ENCODE assay signal across 9 cellular contexts in genomic region chr19:39474139-39474620, GRCh38. TPM values are rescaled to one million over a fixed set of nuclear protein-coding genes. Genes with fewer than 3 reads are reported as not detected.
DNase-seq lines count a peak whose midpoint lies in the region; ATAC-seq and TF ChIP-seq lines count a peak whose summit lies in the region.
"Had no signal": no experiment of that assay in that cellular context is flagged by ENCODE, and none has a peak within 500 bp of the region (broad histone marks: within the 10 kb centered on the region; RNA-seq: fewer than 3 reads in every experiment).

No MANE protein-coding gene starts in this region.

- peak in 1 of 2 donors; percentile 68 for TF ChIP-seq RAD21 in liver (IDR thresholded peaks at IDR 0.05)

- H3K9ac ChIP-seq in liver (ENCODE audit: low read depth in 1 of 2, low read length in 2 of 2): no peak overlapping the region

- H3K27me3 ChIP-seq in liver (ENCODE audit: control insufficient read depth in 4 of 4, insufficient read depth in 4 of 4, low read length in 3 of 4): no peaks in the 10 kb centered on the region

- no peak for ATAC-seq in HG03045 (IDR thresholded peaks at IDR 0.05; ENCODE audit: unreplicated experiment)

- H3K27ac ChIP-seq in liver (ENCODE audit: low read depth in 1 of 2, low read length in 2 of 2): no peak overlapping the region

- DNase-seq in EL (peak; percentile 21), NCI-H146 (lab: John Stamatoyannopoulos, UW) (peak; percentile 59), cardiac fibroblast (ENCODE audit: low read depth in 2 of 2) (peak; percentile 31 to 47), SW 1271 (lab: John Stamatoyannopoulos, UW) (no peak)
- peak; percentile 60 to 65 for DNase-seq in activated CD4-positive, alpha-beta T cell treated with anti-CD3 and anti-CD28 coated beads for 24 hours (ENCODE audit: low read depth in 2 of 2)
- peak; percentile 58 for DNase-seq in stimulated activated CD8-positive, alpha-beta memory T cell treated with anti-CD3 and anti-CD28 coated beads, Interleukin-15, amount 100 ng/mL, for 1 hour (ENCODE audit: low read depth)

- H3K4me3 ChIP-seq in cardiac fibroblast (replicated peaks in 1 of 2; ENCODE audit: low read depth in 2 of 2, low read length in 2 of 2) (no peak overlapping the region), liver (ENCODE audit: low read depth in 1 of 3, low read length in 3 of 3) (no peak overlapping the region)

- peaks cover 25 to 71% (median 50%) of the 10 kb centered on the region in 4 donors for H3K36me3 ChIP-seq in liver (ENCODE audit: control insufficient read depth in 4 of 4, insufficient read depth in 3 of 4, low read depth in 1 of 4, low read length in 3 of 4)

- TF ChIP-seq CTCF in cardiac fibroblast (IDR thresholded peaks at IDR 0.05; ENCODE audit: low read depth, low read length) (peak; percentile 87), liver (IDR thresholded peaks at IDR 0.05; ENCODE audit: low read depth, low read length, missing input control) (peak; percentile 57)

- no peaks in the 10 kb centered on the region for H3K9me3 ChIP-seq in liver (ENCODE audit: control insufficient read depth in 4 of 4, low read length in 3 of 4)

- H3K4me1 ChIP-seq in liver (ENCODE audit: control insufficient read depth in 4 of 4, insufficient read depth in 4 of 4, low read length in 3 of 4): no peaks in the 10 kb centered on the region

- WGBS in liver: 66% methylated on average over 9 of the region's 9 CpGs

TF ChIP-seq in liver, 16 proteins besides CTCF, POLR2A, EP300 and RAD21:
- no peak for TF ChIP-seq FOXA1 (IDR thresholded peaks at IDR 0.05)
- TF ChIP-seq HNF4G (IDR thresholded peaks at IDR 0.05): no peak
- no peak for TF ChIP-seq RXRA (IDR thresholded peaks at IDR 0.05)
- no peak for TF ChIP-seq ZBTB33 (IDR thresholded peaks at IDR 0.05)
- TF ChIP-seq GABPA (IDR thresholded peaks at IDR 0.05 in 1 of 2, conservative IDR thresholded peaks at IDR 0.05 in 1 of 2): no peak
- no peak for TF ChIP-seq FOXA2 (IDR thresholded peaks at IDR 0.05)
- TF ChIP-seq, protein P1, sequence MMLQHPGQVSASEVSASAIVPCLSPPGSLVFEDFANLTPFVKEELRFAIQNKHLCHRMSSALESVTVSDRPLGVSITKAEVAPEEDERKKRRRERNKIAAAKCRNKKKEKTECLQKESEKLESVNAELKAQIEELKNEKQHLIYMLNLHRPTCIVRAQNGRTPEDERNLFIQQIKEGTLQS (IDR thresholded peaks at IDR 0.05): no peak
- TF ChIP-seq, protein P2, sequence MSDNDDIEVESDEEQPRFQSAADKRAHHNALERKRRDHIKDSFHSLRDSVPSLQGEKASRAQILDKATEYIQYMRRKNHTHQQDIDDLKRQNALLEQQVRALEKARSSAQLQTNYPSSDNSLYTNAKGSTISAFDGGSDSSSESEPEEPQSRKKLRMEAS (IDR thresholded peaks at IDR 0.05): no peak
- no peak for TF ChIP-seq YY1 (IDR thresholded peaks at IDR 0.05)
- TF ChIP-seq REST (IDR thresholded peaks at IDR 0.05): no peak
- TF ChIP-seq SP1 (IDR thresholded peaks at IDR 0.05): no peak
- no peak for TF ChIP-seq HNF4A (conservative IDR thresholded peaks at IDR 0.05)
- no peak for TF ChIP-seq NR2F2 (IDR thresholded peaks at IDR 0.05)
- TF ChIP-seq EGR1 (IDR thresholded peaks at IDR 0.05; ENCODE audit: low read depth in 2 of 2): no peak
- no peak for TF ChIP-seq TAF1 (conservative IDR thresholded peaks at IDR 0.05)

RNA-seq across cellular contexts. Expression of gene TIMM50, which starts 6.5 kb away (rescaled TPM):
- 10 to 100 TPM; 24.3 to 28.9 TPM for total RNA-seq in liver
- 10 to 100 TPM; 32.1 to 39.9 TPM for polyA plus RNA-seq in liver

RNA-seq across cellular contexts. Expression of gene DLL3, which starts 24.6 kb away (rescaled TPM):
- total RNA-seq in liver: not detected
- polyA plus RNA-seq in liver: not detected

RNA-seq across cellular contexts. Expression of gene SUPT5H, which starts 28.8 kb away (rescaled TPM):
- 10 to 100 TPM; 19.3 to 48.0 TPM for total RNA-seq in liver
- polyA plus RNA-seq in liver: 10 to 100 TPM; 42.5 to 52.5 TPM

RNA-seq across cellular contexts. Expression of gene RPS16, which starts 38.4 kb away (rescaled TPM):
- total RNA-seq in liver: 100 to 1,000 TPM; 109 to 111 TPM
- 1,000 to 10,000 TPM in 1 of 2 donors, 100 to 1,000 TPM in 1; 324 to 1,094 TPM for polyA plus RNA-seq in liver

RNA-seq across cellular contexts. Expression of gene SELENOV, which starts 40.8 kb away (rescaled TPM):
- not detected for total RNA-seq in liver
- not detected for polyA plus RNA-seq in liver
- total RNA-seq: T-helper 2 cell treated with Interferon-gamma antibody and Interleukin-4, amounts not matched to agents 100 ng/mL and 5 ng/mL, for 36 hours had no signal

Comparison
In these comparisons a context has a peak if more than half of its experiments do, and no peak if none do; other contexts are left out.
1. DNase-seq: peak in EL (single experiment), NCI-H146 (single experiment), activated CD4-positive, alpha-beta T cell treated with anti-CD3 and anti-CD28 coated beads for 24 hours (2 of 2), cardiac fibroblast (2 of 2) and stimulated activated CD8-positive, alpha-beta memory T cell treated with anti-CD3 and anti-CD28 coated beads, Interleukin-15, amount 100 ng/mL, for 1 hour (single experiment); none in SW 1271 (0 of 2).